9 cellular contexts compared by ENCODE assay signal in the genomic region with DNA sequence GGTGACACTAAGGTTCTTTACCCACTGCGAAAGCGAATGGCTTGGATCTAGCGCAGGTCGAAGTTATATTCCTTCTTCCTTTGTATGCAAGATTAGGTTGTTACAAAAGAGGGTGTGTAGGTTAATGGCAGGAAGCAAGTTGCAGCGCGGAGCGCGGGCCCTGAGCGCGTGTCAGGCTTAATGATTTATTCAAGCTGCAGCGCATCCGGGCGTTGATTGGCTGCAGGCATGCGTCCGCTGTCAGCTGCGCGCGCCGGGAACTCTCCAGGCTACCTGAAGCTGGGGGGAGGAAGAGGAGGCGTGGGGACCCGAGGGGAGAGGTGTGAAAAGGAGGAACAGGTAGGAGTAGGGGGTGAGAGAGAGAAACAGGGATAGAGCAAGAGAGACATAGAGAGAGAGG. TPM values are rescaled to one million over a fixed set of nuclear protein-coding genes. Genes with fewer than 3 reads are reported as not detected.
DNase-seq lines count a peak whose midpoint lies in the region; ATAC-seq, FAIRE-seq and TF ChIP-seq lines count a peak whose summit lies in the region.
"Had no signal": no experiment of that assay in that cellular context is flagged by ENCODE, and none has a peak within 500 bp of the region (broad histone marks: within the 10 kb centered on the region; RNA-seq: fewer than 3 reads in every experiment).

No MANE protein-coding gene starts in this region.

- no peak overlapping the region for H2AFZ ChIP-seq in HepG2 (ENCODE audit: low read length)

- H3K9me3 ChIP-seq in right lobe of liver (no peaks in the 10 kb centered on the region), HepG2 (ENCODE audit: low read length) (no peaks in the 10 kb centered on the region)

- CTCF ChIA-PET in HepG2 (lab: Yijun Ruan, JAX; ENCODE audit: low intra/inter-chr PET ratio, low total read pairs): no interaction called here

- H3K9me3 Mint-ChIP-seq in natural killer cell: peaks cover 5 to 6% of the 10 kb centered on the region in 2 donors

- no peaks in the 10 kb centered on the region for H3K36me3 ChIP-seq in right lobe of liver
- H3K36me3 ChIP-seq in HepG2 (replicated peaks in 1 of 2; ENCODE audit: control insufficient read depth in 1 of 2, insufficient read depth in 2 of 2, low read length in 2 of 2): no peaks in the 10 kb centered on the region

- TF ChIP-seq EP300 in HepG2 (IDR thresholded peaks at IDR 0.05; ENCODE audit: low read depth in 2 of 2, low read length in 2 of 2) (no peak), HepG2 (CRISPR knock-in tag; IDR thresholded peaks at IDR 0.05; ENCODE audit: borderline replicate concordance) (no peak)

- H3K4me3 ChIP-seq in right lobe of liver (peak overlapping the region in 2 of 3 donors; percentile 14 to 40), HepG2 (replicated peaks in 1 of 3; ENCODE audit: insufficient read depth in 1 of 3, low read depth in 2 of 3, low read length in 3 of 3) (no peak overlapping the region)

- ATAC-seq in right lobe of liver: peak; percentile 58 to 93 (median 87)
- no peak for ATAC-seq in HepG2
- ATAC-seq in HG03565 (IDR thresholded peaks at IDR 0.05; ENCODE audit: unreplicated experiment): no peak
- no peak for ATAC-seq in natural killer cell

- H3K79me2 ChIP-seq in HepG2 (ENCODE audit: insufficient read depth, low read length): no peaks in the 10 kb centered on the region

- no TSS peak for BruUV-seq in HepG2 (replicated peaks; lab: Mats Ljungman, UMichigan)

- no peaks in the 10 kb centered on the region for H4K20me1 ChIP-seq in HepG2 (ENCODE audit: insufficient read depth, low read length)

- FAIRE-seq in HepG2 (lab: Jason Lieb, UNC) (no peak), urothelium cell line (lab: Jason Lieb, UNC) (no peak)

- H3K27me3 Mint-ChIP-seq in natural killer cell (ENCODE audit: low read depth in 2 of 2): peaks cover 56 to 75% of the 10 kb centered on the region in 2 donors

- no peak overlapping the region for H3K9ac ChIP-seq in HepG2 (ENCODE audit: insufficient read depth, low read depth, low read length)

- no peak for TF ChIP-seq RAD21 in HepG2 (CRISPR knock-in tag; IDR thresholded peaks at IDR 0.05)

- H3K4me2 ChIP-seq in HepG2 (ENCODE audit: low read depth, low read length): no peak overlapping the region

- no peaks in the 10 kb centered on the region for H3K4me1 Mint-ChIP-seq in natural killer cell

- intact Hi-C loops in right lobe of liver (cut with DNase I) (no loop called here), HepG2 (cut with micrococcal nuclease; ENCODE audit: unreplicated experiment) (no loop called here), natural killer cell (cut with micrococcal nuclease) (no loop called here)

- H3K27ac Mint-ChIP-seq in natural killer cell: no peak overlapping the region

- in situ Hi-C loops in HepG2 (cut with HindIII; ENCODE audit: extremely low pct_ligation_motif_present, low pct_unique_long_range_greater_than_20kb): no loop called here
- in situ Hi-C loops in ACHN (cut with HindIII; ENCODE audit: low pct_ligation_motif_present, low pct_unique_long_range_greater_than_20kb, low sequenced_read_pairs): no loop called here

- no peak for TF ChIP-seq CTCF in right lobe of liver (IDR thresholded peaks at IDR 0.05)
- TF ChIP-seq CTCF in HepG2 (CRISPR knock-in tag; IDR thresholded peaks at IDR 0.05): no peak
- no peak for TF ChIP-seq CTCF in natural killer cell (IDR thresholded peaks at IDR 0.05)

- TF ChIP-seq POLR2A in right lobe of liver (IDR thresholded peaks at IDR 0.05) (no peak), HepG2 (IDR thresholded peaks at IDR 0.05; ENCODE audit: insufficient read depth in 1 of 2, low read depth in 2 of 2, low read length in 2 of 2) (no peak)

- no peak overlapping the region for H3K4me3 Mint-ChIP-seq in natural killer cell

- H3K36me3 Mint-ChIP-seq in natural killer cell: no peaks in the 10 kb centered on the region

- H3K27me3 ChIP-seq in right lobe of liver: peaks cover 0 to 5% of the 10 kb centered on the region in 2 donors
- peaks cover 1 to 68% of the 10 kb centered on the region in 2 experiments; a peak in 4 of 5 replicates for H3K27me3 ChIP-seq in HepG2 (ENCODE audit: control insufficient read depth in 1 of 2, insufficient read depth in 2 of 2, low read length in 2 of 2)

- 7% methylated on average over 21 of the region's 21 CpGs for WGBS in right lobe of liver (ENCODE audit: insufficient coverage, low coverage, low lambda C conversion rate, missing lambda C conversion rate)
- 50% methylated on average over 21 of the region's 21 CpGs for WGBS in HepG2 (ENCODE audit: low lambda C conversion rate)

- H3K4me1 ChIP-seq in right lobe of liver (peaks cover 0 to 6% (median 0%) of the 10 kb centered on the region in 4 donors), HepG2 (ENCODE audit: insufficient read depth, low read length) (no peaks in the 10 kb centered on the region)

- DNase-seq in right lobe of liver: peak in 1 of 3 donors; percentile 73
- no peak for DNase-seq in HepG2 (ENCODE audit: low spot score)
- DNase-seq in NCI-H2081 treated with DMSO at 0.1 percent for 48 hours (lab: John Stamatoyannopoulos, UW): peak; percentile 82
- DNase-seq in globus pallidus (ENCODE audit: low spot score): peak; percentile 21
- DNase-seq in urothelium cell line (ENCODE audit: low spot score): peak; percentile 60
- no peak for DNase-seq in natural killer cell
- DNase-seq in ACHN: no peak
- DNase-seq: EL had no signal

- POLR2A ChIA-PET in HepG2 (lab: Yijun Ruan, JAX): no interaction called here

- H3K27ac ChIP-seq in right lobe of liver: no peak overlapping the region
- H3K27ac ChIP-seq in HepG2 (ENCODE audit: extremely low read length, insufficient read depth, low read length): no peak overlapping the region

TF ChIP-seq in HepG2, 621 proteins besides CTCF, POLR2A, EP300 and RAD21 (continues in another document):
- TF ChIP-seq TBX2 (CRISPR knock-in tag; IDR thresholded peaks at IDR 0.05; ENCODE audit: borderline replicate concordance) (no peak), ZNF563 (CRISPR knock-in tag; IDR thresholded peaks at IDR 0.05) (no peak), NFYB (CRISPR knock-in tag; IDR thresholded peaks at IDR 0.05) (no peak)

RNA-seq across cellular contexts. Expression of a gene that starts 7.4 kb away (rescaled TPM):
- total RNA-seq in right lobe of liver (1 to 10 TPM in 1 of 6 experiments, under 1 TPM in 5; 0.18 to 1.6 (median 0.33) TPM), HepG2 (2016; rRNA removed; fragmentation: Illumina TruSeq; extraction: Trizol) (not detected in 2 replicates), natural killer cell (not detected)
- not detected in 2 replicates for total RNA-seq in HepG2 (2016; cell fraction: cytosol; rRNA removed; fragmentation: Illumina TruSeq; extraction: Trizol; ENCODE audit: low read depth)
- not detected in 2 replicates for total RNA-seq in HepG2 (2016; cell fraction: insoluble cytoplasmic fraction; rRNA removed; fragmentation: Illumina TruSeq; extraction: Trizol)
- total RNA-seq in HepG2 (2016; cell fraction: membrane; rRNA removed; fragmentation: Illumina TruSeq; extraction: Trizol): not detected in 2 replicates
- not detected in 2 replicates for total RNA-seq in HepG2 (2016; cell fraction: nucleus; rRNA removed; fragmentation: Illumina TruSeq; extraction: Trizol)
- not detected in 2 replicates for polyA plus RNA-seq in HepG2 (2011; rRNA removed)
- polyA plus RNA-seq in HepG2 (2011; cell fraction: cytosol; rRNA removed): 0.03 TPM in 1 of 2 replicates, not detected in the other
- not detected in 2 replicates for polyA plus RNA-seq in HepG2 (2011; cell fraction: nucleus; rRNA removed)
- not detected in 2 replicates for polyA plus RNA-seq in HepG2 (2012)
- polyA plus RNA-seq in HepG2 (2016; cell fraction: cytosol; fragmentation: Illumina TruSeq; extraction: Trizol; ENCODE audit: low read depth): not detected in 2 replicates
- polyA plus RNA-seq in HepG2 (2016; cell fraction: insoluble cytoplasmic fraction; fragmentation: Illumina TruSeq; extraction: Trizol; ENCODE audit: low read depth): not detected in 2 replicates
- not detected in 2 replicates for polyA plus RNA-seq in HepG2 (2016; cell fraction: membrane; fragmentation: Illumina TruSeq; extraction: Trizol; ENCODE audit: low read depth)
- not detected in 2 replicates for polyA plus RNA-seq in HepG2 (2016; cell fraction: nucleus; fragmentation: Illumina TruSeq; extraction: Trizol; ENCODE audit: insufficient read depth, low read depth)
- not detected in 2 replicates for polyA minus RNA-seq in HepG2 (2011; rRNA and poly(A)+ RNA removed; ENCODE audit: low replicate concordance)
- not detected in 2 replicates for polyA minus RNA-seq in HepG2 (2011; cell fraction: cytosol; rRNA and poly(A)+ RNA removed)
- polyA minus RNA-seq in HepG2 (2011; cell fraction: nucleus; rRNA and poly(A)+ RNA removed): not detected in 2 replicates

RNA-seq across cellular contexts. Expression of a gene that starts 47.8 kb away (rescaled TPM):
- total RNA-seq in right lobe of liver (1,000 to 10,000 TPM in 3 of 6 experiments, 100 to 1,000 TPM in 3; 873 to 2,034 (median 1,035) TPM), HepG2 (2016; rRNA removed; fragmentation: Illumina TruSeq; extraction: Trizol) (451 and 537 TPM in 2 replicates), natural killer cell (not detected)
- total RNA-seq in HepG2 (2016; cell fraction: cytosol; rRNA removed; fragmentation: Illumina TruSeq; extraction: Trizol; ENCODE audit: low read depth): 45.5 and 48.1 TPM in 2 replicates
- total RNA-seq in HepG2 (2016; cell fraction: insoluble cytoplasmic fraction; rRNA removed; fragmentation: Illumina TruSeq; extraction: Trizol): 427 and 542 TPM in 2 replicates
- total RNA-seq in HepG2 (2016; cell fraction: membrane; rRNA removed; fragmentation: Illumina TruSeq; extraction: Trizol): 112 and 115 TPM in 2 replicates
- total RNA-seq in HepG2 (2016; cell fraction: nucleus; rRNA removed; fragmentation: Illumina TruSeq; extraction: Trizol): 530 and 572 TPM in 2 replicates
- polyA plus RNA-seq in HepG2 (2011; rRNA removed): 163 and 192 TPM in 2 replicates
- polyA plus RNA-seq in HepG2 (2011; cell fraction: cytosol; rRNA removed): 79.5 and 104 TPM in 2 replicates
- 720 and 747 TPM in 2 replicates for polyA plus RNA-seq in HepG2 (2011; cell fraction: nucleus; rRNA removed)
- 261 and 346 TPM in 2 replicates for polyA plus RNA-seq in HepG2 (2012)
- polyA plus RNA-seq in HepG2 (2016; cell fraction: cytosol; fragmentation: Illumina TruSeq; extraction: Trizol; ENCODE audit: low read depth): 29.3 and 34.8 TPM in 2 replicates
- polyA plus RNA-seq in HepG2 (2016; cell fraction: insoluble cytoplasmic fraction; fragmentation: Illumina TruSeq; extraction: Trizol; ENCODE audit: low read depth): 690 and 696 TPM in 2 replicates
- 72.7 and 81.5 TPM in 2 replicates for polyA plus RNA-seq in HepG2 (2016; cell fraction: membrane; fragmentation: Illumina TruSeq; extraction: Trizol; ENCODE audit: low read depth)
- polyA plus RNA-seq in HepG2 (2016; cell fraction: nucleus; fragmentation: Illumina TruSeq; extraction: Trizol; ENCODE audit: insufficient read depth, low read depth): 819 and 859 TPM in 2 replicates
- polyA minus RNA-seq in HepG2 (2011; rRNA and poly(A)+ RNA removed; ENCODE audit: low replicate concordance): 92.0 TPM in 1 of 2 replicates, not detected in the other
- polyA minus RNA-seq in HepG2 (2011; cell fraction: cytosol; rRNA and poly(A)+ RNA removed): 67.0 and 67.1 TPM in 2 replicates
- 280 and 289 TPM in 2 replicates for polyA minus RNA-seq in HepG2 (2011; cell fraction: nucleus; rRNA and poly(A)+ RNA removed)

Comparison
In these comparisons a context has a peak if more than half of its experiments do, and no peak if none do; other contexts are left out.
1. ATAC-seq: peak in right lobe of liver (4 of 4); none in HepG2 (single experiment), HG03565 (single experiment) and natural killer cell (0 of 3).
2. H3K4me3 ChIP-seq: peak in right lobe of liver (2 of 3); none in HepG2 (0 of 3).
3. DNase-seq: peak in NCI-H2081 treated with DMSO at 0.1 percent for 48 hours (single experiment), globus pallidus (single experiment) and urothelium cell line (single experiment); none in HepG2 (single experiment), natural killer cell (single experiment) and ACHN (single experiment).
4. RNA of a gene that starts 47.8 kb away (total RNA-seq): 873 to 2,034 TPM in right lobe of liver and 45.5 to 572 TPM in HepG2; not detected in natural killer cell; every median in the first group is over 10 times any median in the second.